7 cellular contexts compared by ENCODE assay signal in genomic region chr20:12970372-12970821, GRCh38. TPM values are rescaled to one million over a fixed set of nuclear protein-coding genes. Genes with fewer than 3 reads are reported as not detected.
DNase-seq lines count a peak whose midpoint lies in the region; TF ChIP-seq lines count a peak whose summit lies in the region.

No MANE protein-coding gene starts in this region.

- no peak overlapping the region for H3K9ac ChIP-seq in mesendoderm (ENCODE audit: low read length)

- no peak overlapping the region for H4K8ac ChIP-seq in mesendoderm (ENCODE audit: low read depth, low read length)

- no peak overlapping the region for H3K4me2 ChIP-seq in mesendoderm (ENCODE audit: low read length)

- no peak overlapping the region for H4K5ac ChIP-seq in mesendoderm (ENCODE audit: low read length)

- intact Hi-C loops in posterior vena cava (cut with DNase I): no loop called here

- H3K4me3 ChIP-seq in mesendoderm (ENCODE audit: low read length): no peak overlapping the region

- no peak overlapping the region for H2BK15ac ChIP-seq in mesendoderm (replicated peaks; ENCODE audit: low read depth)

- peak; percentile 46; the same call in 2 of the 3 replicates for TF ChIP-seq CTCF in GM12872 (IDR thresholded peaks at IDR 0.05; ENCODE audit: insufficient read depth, low read depth, low read length)

- no peak overlapping the region for H2BK120ac ChIP-seq in mesendoderm (ENCODE audit: low read depth, low read length)

- no peak overlapping the region for H3K4ac ChIP-seq in mesendoderm (ENCODE audit: low read depth, low read length)

- DNase-seq in NCI-H1417 (lab: John Stamatoyannopoulos, UW) (peak in 2 of 3 experiments; percentile 16 to 61), cerebellar cortex (ENCODE audit: low spot score) (peak; percentile 19), mesendoderm (peak; percentile 60), posterior vena cava (ENCODE audit: low spot score) (no peak), ureter (ENCODE audit: low spot score) (no peak)
- DNase-seq in stimulated activated CD4-positive, alpha-beta T cell treated with anti-CD3 and anti-CD28 coated beads, Interleukin-12 subunit alpha, Interleukin-12 subunit beta, amount 100 ng/mL, for 4 hours: no peak

- no CpG with 5 or more reads among the region's 4 CpGs for WGBS in mesendoderm (ENCODE audit: extremely low coverage, insufficient coverage, low lambda C conversion rate)

- no peak overlapping the region for H3K27ac ChIP-seq in mesendoderm (ENCODE audit: low read depth, low read length)

- no peak overlapping the region for H2BK5ac ChIP-seq in mesendoderm (ENCODE audit: low read length)

- no peaks in the 10 kb centered on the region for H3K4me1 ChIP-seq in mesendoderm (ENCODE audit: control insufficient read depth, low read depth, low read length)

- no peak overlapping the region for H3K18ac ChIP-seq in mesendoderm (ENCODE audit: low read length)

- H3K23ac ChIP-seq in mesendoderm (ENCODE audit: low read length): no peak overlapping the region

- no peak overlapping the region for H3K56ac ChIP-seq in mesendoderm (ENCODE audit: low read length)

- no peak overlapping the region for H2AK5ac ChIP-seq in mesendoderm (ENCODE audit: low read length)

- H3K79me1 ChIP-seq in mesendoderm (ENCODE audit: low read length): no peaks in the 10 kb centered on the region

- no peaks in the 10 kb centered on the region for H3K79me2 ChIP-seq in mesendoderm (ENCODE audit: control insufficient read depth, insufficient read depth, low read length)

- H3K36me3 ChIP-seq in mesendoderm (ENCODE audit: control insufficient read depth, insufficient read depth, low read length): no peaks in the 10 kb centered on the region

- no peaks in the 10 kb centered on the region for H3K27me3 ChIP-seq in mesendoderm (ENCODE audit: insufficient read depth, low read length, poor library complexity)

RNA-seq across cellular contexts. Expression of gene SPTLC3, which starts 38.4 kb away (rescaled TPM):
- polyA plus RNA-seq in mesendoderm (2013, experiment 1 of 2): 0.76 TPM
- 1.0 TPM for polyA plus RNA-seq in mesendoderm (2013, experiment 2 of 2)
- total RNA-seq in posterior vena cava (1 to 10 TPM; 2.3 to 6.8 TPM), ureter (26.4 TPM)

Comparison
In these comparisons a context has a peak if more than half of its experiments do, and no peak if none do; other contexts are left out.
1. DNase-seq: peak in NCI-H1417 (2 of 3), cerebellar cortex (single experiment) and mesendoderm (single experiment); none in stimulated activated CD4-positive, alpha-beta T cell treated with anti-CD3 and anti-CD28 coated beads, Interleukin-12 subunit alpha, Interleukin-12 subunit beta, amount 100 ng/mL, for 4 hours (single experiment), posterior vena cava (single experiment) and ureter (single experiment).